In genomic region chr5:134638760-134639201, GRCh38 we compare ENCODE assay signal across 1 cellular context.
TF ChIP-seq lines count a peak whose summit lies in the region.

No MANE protein-coding gene starts in this region.

TF ChIP-seq in HepG2, 621 proteins besides CTCF, POLR2A, EP300 and RAD21 (continued from another document and continues in another):
- peak; percentile 58; the same call in 1 of the 2 replicates for TF ChIP-seq NFE2L2 (IDR thresholded peaks at IDR 0.05; ENCODE audit: low read length)
- no peak for TF ChIP-seq ZBTB21 (CRISPR knock-in tag; IDR thresholded peaks at IDR 0.05)
- no peak for TF ChIP-seq ZNF20 (CRISPR knock-in tag; IDR thresholded peaks at IDR 0.05)
- peak; percentile 76; the same call in 1 of the 2 replicates for TF ChIP-seq REPIN1 (CRISPR knock-in tag; IDR thresholded peaks at IDR 0.05; ENCODE audit: borderline replicate concordance, low read depth)
- TF ChIP-seq HNF4G (IDR thresholded peaks at IDR 0.05; ENCODE audit: borderline replicate concordance, low read depth, low read length) = peak; percentile 89
- TF ChIP-seq HNF4G (CRISPR knock-in tag; IDR thresholded peaks at IDR 0.05; ENCODE audit: borderline replicate concordance, low read depth) = peak; percentile 59; the same call in 1 of the 2 replicates
- peak; percentile 72; the same call in 1 of the 2 replicates for TF ChIP-seq ZNF503 (CRISPR knock-in tag; IDR thresholded peaks at IDR 0.05)
- TF ChIP-seq BCL6 (CRISPR knock-in tag; IDR thresholded peaks at IDR 0.05) = peak; percentile 63
- TF ChIP-seq DPF2 (CRISPR knock-in tag; IDR thresholded peaks at IDR 0.05; ENCODE audit: borderline replicate concordance, low read depth) = peak; percentile 82
- 0 out of 2 replicates have a peak, but pooled peaks have one; percentile 51 for TF ChIP-seq ZNF878 (CRISPR knock-in tag; IDR thresholded peaks at IDR 0.05)
- TF ChIP-seq RORA (CRISPR knock-in tag; IDR thresholded peaks at IDR 0.05) = no peak
- peak; percentile 97 for TF ChIP-seq ZNF792 (CRISPR knock-in tag; IDR thresholded peaks at IDR 0.05)
- peak; percentile 83 for TF ChIP-seq ONECUT2 (CRISPR knock-in tag; IDR thresholded peaks at IDR 0.05)
- TF ChIP-seq ZNF430 (CRISPR knock-in tag; IDR thresholded peaks at IDR 0.05) = peak; percentile 44; the same call in 1 of the 2 replicates
- peak; percentile 98 for TF ChIP-seq ZMYM3 (CRISPR knock-in tag; IDR thresholded peaks at IDR 0.05)
- TF ChIP-seq HOXA3 (CRISPR knock-in tag; IDR thresholded peaks at IDR 0.05) = peak; percentile 85; the same call in 1 of the 2 replicates
- 0 out of 2 replicates have a peak, but pooled peaks have one; percentile 45 for TF ChIP-seq NR2C2 (CRISPR knock-in tag; IDR thresholded peaks at IDR 0.05; ENCODE audit: borderline replicate concordance)
- TF ChIP-seq ZBTB46 (CRISPR knock-in tag; IDR thresholded peaks at IDR 0.05; ENCODE audit: borderline replicate concordance) = no peak
- TF ChIP-seq PHF5A (CRISPR knock-in tag; IDR thresholded peaks at IDR 0.05; ENCODE audit: low read depth, unreplicated experiment) = peak; percentile 43
- no peak for TF ChIP-seq TP53 (CRISPR knock-in tag; conservative IDR thresholded peaks at IDR 0.05)
- 0 out of 2 replicates have a peak, but pooled peaks have one; percentile 24 for TF ChIP-seq PBX2 (CRISPR knock-in tag; IDR thresholded peaks at IDR 0.05)
- no peak for TF ChIP-seq SUZ12 (IDR thresholded peaks at IDR 0.05; ENCODE audit: low read depth, low read length)
- TF ChIP-seq IRF2 (CRISPR knock-in tag; IDR thresholded peaks at IDR 0.05) = 0 out of 2 replicates have a peak, but pooled peaks have one; percentile 23
- peak; percentile 65 for TF ChIP-seq ATF2 (CRISPR knock-in tag; IDR thresholded peaks at IDR 0.05)
- TF ChIP-seq ZMYM4 (CRISPR knock-in tag; IDR thresholded peaks at IDR 0.05) = peak; percentile 51
- peak; percentile 70 for TF ChIP-seq TEAD3 (CRISPR knock-in tag; optimal IDR thresholded peaks at IDR 0.05; ENCODE audit: borderline replicate concordance)
- TF ChIP-seq ZNF414 (CRISPR knock-in tag; IDR thresholded peaks at IDR 0.05) = 0 out of 2 replicates have a peak, but pooled peaks have one; percentile 51
- peak; percentile 96 for TF ChIP-seq PAXIP1 (CRISPR knock-in tag; conservative IDR thresholded peaks at IDR 0.05)
- 0 out of 2 replicates have a peak, but pooled peaks have one; percentile 23 for TF ChIP-seq NFE2 (CRISPR knock-in tag; IDR thresholded peaks at IDR 0.05)
- TF ChIP-seq KMT2A (CRISPR knock-in tag; IDR thresholded peaks at IDR 0.05) = peak; percentile 62; the same call in 1 of the 2 replicates
- TF ChIP-seq DMAP1 (CRISPR knock-in tag; IDR thresholded peaks at IDR 0.05) = peak; percentile 57; the same call in 1 of the 2 replicates
- TF ChIP-seq POGZ (CRISPR knock-in tag; IDR thresholded peaks at IDR 0.05) = peak; percentile 82
- no peak for TF ChIP-seq ZNF577 (CRISPR knock-in tag; IDR thresholded peaks at IDR 0.05; ENCODE audit: borderline replicate concordance, low read depth)
- no peak for TF ChIP-seq ZNF251 (CRISPR knock-in tag; IDR thresholded peaks at IDR 0.05)
- TF ChIP-seq CEBPB (IDR thresholded peaks at IDR 0.05; ENCODE audit: borderline replicate concordance, low read depth, low read length) = peak; percentile 63; the same call in 1 of the 2 replicates
- no peak for TF ChIP-seq SNRNP70 (IDR thresholded peaks at IDR 0.05; ENCODE audit: low read depth, low read length)
- no peak for TF ChIP-seq IKZF4 (CRISPR knock-in tag; IDR thresholded peaks at IDR 0.05; ENCODE audit: borderline replicate concordance, low read depth, not compliant biosample characterization)
- 0 out of 2 replicates have a peak, but pooled peaks have one; percentile 21 for TF ChIP-seq UBTF (CRISPR knock-in tag; IDR thresholded peaks at IDR 0.05)
- no peak for TF ChIP-seq ZNF597 (CRISPR knock-in tag; IDR thresholded peaks at IDR 0.05)
- TF ChIP-seq ZBTB33 (CRISPR knock-in tag; IDR thresholded peaks at IDR 0.05) = no peak; the same call in 1 of the 2 replicates
- TF ChIP-seq LCORL (IDR thresholded peaks at IDR 0.05) = no peak
- peak; percentile 54 for TF ChIP-seq LCORL (CRISPR knock-in tag; IDR thresholded peaks at IDR 0.05)
- peak; percentile 85 for TF ChIP-seq RXRB (CRISPR knock-in tag; IDR thresholded peaks at IDR 0.05; ENCODE audit: borderline replicate concordance)
- peak; percentile 89 for TF ChIP-seq ZNF362 (CRISPR knock-in tag; IDR thresholded peaks at IDR 0.05; ENCODE audit: borderline replicate concordance)
- peak; percentile 59 for TF ChIP-seq PPARG (CRISPR knock-in tag; conservative IDR thresholded peaks at IDR 0.05)
- peak; percentile 30; the same call in 1 of the 2 replicates for TF ChIP-seq ETV5 (CRISPR knock-in tag; IDR thresholded peaks at IDR 0.05; ENCODE audit: borderline replicate concordance)
- TF ChIP-seq BORCS8-MEF2B (CRISPR knock-in tag; IDR thresholded peaks at IDR 0.05) = no peak; the same call in 1 of the 2 replicates
